In genomic region chr7:149838224-149838991, GRCh38 we compare ENCODE assay signal across 8 cellular contexts. TPM values are rescaled to one million over a fixed set of nuclear protein-coding genes. Genes with fewer than 3 reads are reported as not detected.
DNase-seq lines count a peak whose midpoint lies in the region; ATAC-seq and TF ChIP-seq lines count a peak whose summit lies in the region.

ZNF862 (plus strand) TSS chr7:149838375; CDS start chr7:149838612, 237 bp downstream.

- peaks cover 4% of the 10 kb centered on the region for H3K27me3 ChIP-seq in gastroesophageal sphincter

- H3K9me3 ChIP-seq in SK-N-MC (ENCODE audit: low read depth, low read length) (no peaks in the 10 kb centered on the region), gastroesophageal sphincter (no peaks in the 10 kb centered on the region)

- H3K36me3 Mint-ChIP-seq in HFFc6 (ENCODE audit: low read depth): peaks cover 5% of the 10 kb centered on the region; the same call in 1 of the 2 replicates
- H3K36me3 Mint-ChIP-seq in activated naive CD4-positive, alpha-beta T cell treated with anti-CD3 and anti-CD28 coated beads, Interleukin-2, amount 10 ng/mL, durations not matched to agents 7 days and 5 days: peaks cover 9% of the 10 kb centered on the region

- peaks cover 17% of the 10 kb centered on the region for H3K4me1 Mint-ChIP-seq in HFFc6 (ENCODE audit: low read depth)
- peaks cover 23% of the 10 kb centered on the region for H3K4me1 Mint-ChIP-seq in activated naive CD4-positive, alpha-beta T cell treated with anti-CD3 and anti-CD28 coated beads, Interleukin-2, amount 10 ng/mL, durations not matched to agents 7 days and 5 days

- H3K4me3 ChIP-seq in NB4 (ENCODE audit: low read depth, low read length) (peak within 1 kb of the TSS; percentile 85), SK-N-MC (peak within 1 kb of the TSS; percentile 81), gastroesophageal sphincter (peak within 1 kb of the TSS; percentile 76 to 96)

- CTCF ChIA-PET in activated naive CD4-positive, alpha-beta T cell treated with anti-CD3 and anti-CD28 coated beads, Interleukin-2, amount 10 ng/mL, durations not matched to agents 7 days and 5 days (lab: Charles Lee): interaction anchor here (0.7 to 2.1 kb wide), 7 partner anchors 11 to 51 kb away, joined by 3 to 10 read pairs (median 3); no protein-coding TSS in a partner anchor

- no peaks in the 10 kb centered on the region for H3K9me3 Mint-ChIP-seq in HFFc6
- no peaks in the 10 kb centered on the region for H3K9me3 Mint-ChIP-seq in activated naive CD4-positive, alpha-beta T cell treated with anti-CD3 and anti-CD28 coated beads, Interleukin-2, amount 10 ng/mL, durations not matched to agents 7 days and 5 days

- ATAC-seq in gastroesophageal sphincter: peak; percentile 99

- peak; percentile 70 for TF ChIP-seq POLR2A in NB4 (IDR thresholded peaks at IDR 0.05; ENCODE audit: extremely low read depth, insufficient read length)
- peak; percentile 63 to 71 for TF ChIP-seq POLR2A in gastroesophageal sphincter (IDR thresholded peaks at IDR 0.05)

- no peak for TF ChIP-seq EP300 in gastroesophageal sphincter (IDR thresholded peaks at IDR 0.05)

- no peak for TF ChIP-seq CTCF in HFFc6 (IDR thresholded peaks at IDR 0.05)
- no peak for TF ChIP-seq CTCF in NB4 (IDR thresholded peaks at IDR 0.05; ENCODE audit: low read depth, low read length)
- peak in 2 of 4 experiments; percentile 8 to 32 for TF ChIP-seq CTCF in gastroesophageal sphincter (IDR thresholded peaks at IDR 0.05)

- H3K4me3 Mint-ChIP-seq in HFFc6: peak within 1 kb of the TSS; percentile 94
- H3K4me3 Mint-ChIP-seq in activated naive CD4-positive, alpha-beta T cell treated with anti-CD3 and anti-CD28 coated beads, Interleukin-2, amount 10 ng/mL, durations not matched to agents 7 days and 5 days: peak within 1 kb of the TSS; percentile 85

- no CpG with 5 or more reads among the region's 86 CpGs for WGBS in gastroesophageal sphincter (ENCODE audit: low coverage in 1 of 2), 2 donors

- H3K27ac Mint-ChIP-seq in HFFc6: peak within 1 kb of the TSS; percentile 58
- peak within 1 kb of the TSS; percentile 84 for H3K27ac Mint-ChIP-seq in activated naive CD4-positive, alpha-beta T cell treated with anti-CD3 and anti-CD28 coated beads, Interleukin-2, amount 10 ng/mL, durations not matched to agents 7 days and 5 days

- H3K27me3 Mint-ChIP-seq in HFFc6 (ENCODE audit: insufficient read depth): peaks cover 14% of the 10 kb centered on the region
- H3K27me3 Mint-ChIP-seq in activated naive CD4-positive, alpha-beta T cell treated with anti-CD3 and anti-CD28 coated beads, Interleukin-2, amount 10 ng/mL, durations not matched to agents 7 days and 5 days: peaks cover 15% of the 10 kb centered on the region

- peak within 1 kb of the TSS; percentile 78 for H3K9ac ChIP-seq in SK-N-MC (ENCODE audit: insufficient read length)

- H3K4me1 ChIP-seq in gastroesophageal sphincter: peaks cover 0 to 19% (median 4%) of the 10 kb centered on the region in 3 donors

- no peak within 1 kb of the TSS for H3K27ac ChIP-seq in SK-N-MC
- H3K27ac ChIP-seq in gastroesophageal sphincter: peak within 1 kb of the TSS; percentile 84 to 96 (median 94)

- H3K36me3 ChIP-seq in SK-N-MC (ENCODE audit: insufficient read depth, low read length) (no peaks in the 10 kb centered on the region), gastroesophageal sphincter (no peaks in the 10 kb centered on the region)

- DNase-seq in GM04503 (ENCODE audit: low read depth): peak; percentile 81
- peak; percentile 96 for DNase-seq in HFFc6
- DNase-seq in NB4 (ENCODE audit: low read depth): peak; percentile 99
- peak; percentile 79 for DNase-seq in SK-N-MC (ENCODE audit: low read depth, low spot score)
- DNase-seq in activated naive CD4-positive, alpha-beta T cell treated with anti-CD3 and anti-CD28 coated beads, Interleukin-2, amount 10 ng/mL, durations not matched to agents 7 days and 5 days: peak; percentile 98
- DNase-seq in non-pigmented ciliary epithelial cell (ENCODE audit: low read depth): peak; percentile 91
- peak; percentile 98 for DNase-seq in superior temporal gyrus (ENCODE audit: extremely low spot score)

RNA-seq across cellular contexts. Expression of gene ZNF862, which starts in this region (rescaled TPM):
- 1 to 10 TPM; 5.2 to 8.2 (median 6.9) TPM for total RNA-seq in HFFc6 (2021; fragmentation: NEBNext Ultra II Directional; extraction: Animal tissue kit (Norgen Biotek cat#: 25700))
- total RNA-seq in gastroesophageal sphincter: 10 to 100 TPM in 3 of 4 donors, 1 to 10 TPM in 1; 6.6 to 40.3 (median 18.6) TPM
